Comparison of ENCODE assay signal across 14 cellular contexts in genomic region chr3:120396469-120396868, GRCh38. TPM values are rescaled to one million over a fixed set of nuclear protein-coding genes. Genes with fewer than 3 reads are reported as not detected.
DNase-seq lines count a peak whose midpoint lies in the region; ATAC-seq and TF ChIP-seq lines count a peak whose summit lies in the region.
"Had no signal": no experiment of that assay in that cellular context is flagged by ENCODE, and none has a peak within 500 bp of the region (broad histone marks: within the 10 kb centered on the region; RNA-seq: fewer than 3 reads in every experiment).

No MANE protein-coding gene starts in this region.

- H3K4me2 ChIP-seq in mammary epithelial cell (ENCODE audit: insufficient read depth, low read depth, low read length) = no peak overlapping the region

- in situ Hi-C loops in mammary epithelial cell (cut with MboI; ENCODE audit: low sequenced_read_pairs in 2 of 2) = no loop called here

- TF ChIP-seq CTCF in left ventricle myocardium inferior (IDR thresholded peaks at IDR 0.05; ENCODE audit: borderline replicate concordance) (no peak), mammary epithelial cell (conservative IDR thresholded peaks at IDR 0.05 in 1 of 2, IDR thresholded peaks at IDR 0.05 in 1 of 2; ENCODE audit: extremely low read depth in 1 of 2, insufficient read depth in 1 of 2, low read depth in 1 of 2, low read length in 2 of 2) (no peak)

- H3K9me3 ChIP-seq in left ventricle myocardium inferior (replicated peaks) = no peaks in the 10 kb centered on the region
- H3K9me3 ChIP-seq in mammary epithelial cell (replicated peaks; ENCODE audit: insufficient read depth, low read length) = no peaks in the 10 kb centered on the region
- H3K9me3 ChIP-seq: MG63, SJCRH30 had no signal

- intact Hi-C loops in left ventricle myocardium inferior (cut with micrococcal nuclease) (no loop called here), left cardiac atrium (cut with DNase I) (no loop called here), mammary epithelial cell (cut with micrococcal nuclease) (no loop called here)

- H3K27ac ChIP-seq in left ventricle myocardium inferior (replicated peaks) = peak overlapping the region; percentile 12
- H3K27ac ChIP-seq in cingulate gyrus (ENCODE audit: low read depth, low read length) = peak overlapping the region; percentile 33
- H3K27ac ChIP-seq in temporal lobe (ENCODE audit: low read depth, low read length) = peak overlapping the region; percentile 23
- H3K27ac ChIP-seq in mammary epithelial cell (ENCODE audit: insufficient read depth, low read depth, low read length) = no peak overlapping the region
- H3K27ac ChIP-seq: SJCRH30 had no signal

- dilution Hi-C loops in mammary epithelial cell (cut with HindIII; ENCODE audit: low sequenced_read_pairs) = no loop called here

- CTCF ChIA-PET in mammary epithelial cell (lab: Charles Lee; ENCODE audit: low non-redundant PET) = no interaction called here

- no TSS peak for BruUV-seq in mammary epithelial cell (replicated peaks; lab: Mats Ljungman, UMichigan)

- no peaks in the 10 kb centered on the region for H4K20me1 ChIP-seq in mammary epithelial cell (ENCODE audit: insufficient read depth, low read length)

- H2AFZ ChIP-seq in mammary epithelial cell (ENCODE audit: low read depth, low read length) = no peak overlapping the region

- ATAC-seq in left cardiac atrium = no peak

- WGBS in mammary epithelial cell (ENCODE audit: low coverage, missing lambda C conversion rate) = 92% methylated on average over 8 of the region's 8 CpGs

- H3K4me1 ChIP-seq in left ventricle myocardium inferior (peaks cover 3% of the 10 kb centered on the region), mammary epithelial cell (ENCODE audit: insufficient read depth, low read length) (no peaks in the 10 kb centered on the region)
- H3K4me1 ChIP-seq: SJCRH30 had no signal

- no peak for DNase-seq in left ventricle myocardium inferior
- no peak for DNase-seq in left cardiac atrium
- peak; percentile 52 to 67 for DNase-seq in NOMO-1 (lab: John Stamatoyannopoulos, UW; ENCODE audit: unreplicated experiment in 2 of 2)
- DNase-seq in activated CD4-positive, CD25-positive, alpha-beta regulatory T cell treated with anti-CD3 and anti-CD28 coated beads, Interleukin-2, amount 50 U/mL, for 72 hours = no peak
- DNase-seq in DMS53 (lab: John Stamatoyannopoulos, UW) = no peak
- DNase-seq in mammary epithelial cell = no peak
- DNase-seq: Calu3; CD4-positive, alpha-beta memory T cell; MG63; NCI-H187; NCI-H345; SJCRH30 had no signal

- H3K4me3 ChIP-seq in left ventricle myocardium inferior (no peak overlapping the region), mammary epithelial cell (replicated peaks in 1 of 3; ENCODE audit: insufficient read depth in 1 of 3, low read depth in 2 of 3, low read length in 3 of 3) (no peak overlapping the region)
- H3K4me3 ChIP-seq: MG63, SJCRH30 had no signal

- no peak overlapping the region for H3K9ac ChIP-seq in mammary epithelial cell (ENCODE audit: insufficient read depth, low read length)

- H3K79me2 ChIP-seq in mammary epithelial cell (ENCODE audit: insufficient read depth, low read length) = no peaks in the 10 kb centered on the region

- H3K36me3 ChIP-seq in left ventricle myocardium inferior (peaks cover 81% of the 10 kb centered on the region), mammary epithelial cell (ENCODE audit: insufficient read depth, low read length) (peaks cover 26% of the 10 kb centered on the region)

- H3K27me3 ChIP-seq in left ventricle myocardium inferior (ENCODE audit: low read depth) (no peaks in the 10 kb centered on the region), mammary epithelial cell (ENCODE audit: insufficient read depth, low read length) (no peaks in the 10 kb centered on the region)
- H3K27me3 ChIP-seq: MG63, SJCRH30 had no signal

RNA-seq across cellular contexts. Expression of gene LRRC58, which starts 47.3 kb away (rescaled TPM):
- 8.2 TPM for total RNA-seq in left ventricle myocardium inferior
- total RNA-seq in left cardiac atrium = 10 to 100 TPM; 12.0 to 13.6 TPM
- total RNA-seq in temporal lobe = 25.1 TPM
- total RNA-seq in mammary epithelial cell = 10 to 100 TPM; 21.3 to 28.2 TPM
- polyA plus RNA-seq in mammary epithelial cell = 12.9 TPM
- polyA minus RNA-seq in mammary epithelial cell = 20.2 TPM

RNA-seq across cellular contexts. Expression of gene FSTL1, which starts 54.3 kb away (rescaled TPM):
- total RNA-seq in left ventricle myocardium inferior (243 TPM), left cardiac atrium (100 to 1,000 TPM; 376 to 503 TPM), temporal lobe (55.1 TPM), mammary epithelial cell (100 to 1,000 TPM; 109 to 161 TPM)
- 71.6 TPM for polyA plus RNA-seq in mammary epithelial cell
- polyA minus RNA-seq in mammary epithelial cell = 176 TPM
- polyA plus RNA-seq: CD4-positive, alpha-beta memory T cell had no signal

Comparison
In these comparisons a context has a peak if more than half of its experiments do, and no peak if none do; other contexts are left out.
1. DNase-seq: peak in NOMO-1 (2 of 2); none in left ventricle myocardium inferior (single experiment), left cardiac atrium (single experiment), activated CD4-positive, CD25-positive, alpha-beta regulatory T cell treated with anti-CD3 and anti-CD28 coated beads, Interleukin-2, amount 50 U/mL, for 72 hours (single experiment), DMS53 (single experiment) and mammary epithelial cell (single experiment).